In genomic region chr16:85556456-85557082, GRCh38 we compare ENCODE assay signal across 8 cellular contexts. TPM values are rescaled to one million over a fixed set of nuclear protein-coding genes. Genes with fewer than 3 reads are reported as not detected.
DNase-seq lines count a peak whose midpoint lies in the region; ATAC-seq and TF ChIP-seq lines count a peak whose summit lies in the region.

No MANE protein-coding gene starts in this region.

- WGBS in mesodermal cell (ENCODE audit: insufficient coverage in 2 of 2), 2 experiments: 0% methylated on average over 20 to 41 of the region's 65 CpGs
- 0% methylated on average over 18 of the region's 65 CpGs for WGBS in suprapubic skin

- peak overlapping the region; percentile 74 to 92 for H3K9ac ChIP-seq in duodenal mucosa (ENCODE audit: low read depth in 1 of 2, low read length in 2 of 2)

- H3K27ac Mint-ChIP-seq in activated CD4-positive, alpha-beta T cell treated with anti-CD3 and anti-CD28 coated beads for 36 hours: no peak overlapping the region

- peak; percentile 43 for ATAC-seq in activated CD4-positive, alpha-beta T cell treated with anti-CD3 and anti-CD28 coated beads for 36 hours
- ATAC-seq in HG02870 (IDR thresholded peaks at IDR 0.05; ENCODE audit: unreplicated experiment): no peak

- POLR2A ChIA-PET in activated CD4-positive, alpha-beta T cell treated with anti-CD3 and anti-CD28 coated beads for 36 hours (lab: Charles Lee): interaction anchor here (0.5 to 1.4 kb wide), 2 partner anchors 54 to 548 kb away, joined by 4 to 5 read pairs; no protein-coding TSS in a partner anchor

- no peaks in the 10 kb centered on the region for H3K36me3 ChIP-seq in MG63
- H3K36me3 ChIP-seq in duodenal mucosa (ENCODE audit: control insufficient read depth in 1 of 2, insufficient read depth in 2 of 2, low read length in 2 of 2): no peaks in the 10 kb centered on the region
- no peaks in the 10 kb centered on the region for H3K36me3 ChIP-seq in mesodermal cell (ENCODE audit: control insufficient read depth, insufficient read depth, low read length)
- H3K36me3 ChIP-seq in suprapubic skin: no peaks in the 10 kb centered on the region

- CTCF ChIA-PET in activated CD4-positive, alpha-beta T cell treated with anti-CD3 and anti-CD28 coated beads for 36 hours (lab: Charles Lee): interaction anchor here (0.7 to 1.6 kb wide), 5 partner anchors 28 to 65 kb away, joined by 3 to 6 read pairs (median 4); no protein-coding TSS in a partner anchor

- H3K4me1 Mint-ChIP-seq in activated CD4-positive, alpha-beta T cell treated with anti-CD3 and anti-CD28 coated beads for 36 hours: peaks cover 32% of the 10 kb centered on the region

- H3K27me3 ChIP-seq in MG63 (no peaks in the 10 kb centered on the region), duodenal mucosa (ENCODE audit: control insufficient read depth in 1 of 2, insufficient read depth in 2 of 2, low read length in 2 of 2) (no peaks in the 10 kb centered on the region), suprapubic skin (no peaks in the 10 kb centered on the region)

- H3K27me3 Mint-ChIP-seq in activated CD4-positive, alpha-beta T cell treated with anti-CD3 and anti-CD28 coated beads for 36 hours: no peaks in the 10 kb centered on the region

- no peaks in the 10 kb centered on the region for H3K9me3 Mint-ChIP-seq in activated CD4-positive, alpha-beta T cell treated with anti-CD3 and anti-CD28 coated beads for 36 hours (ENCODE audit: low read depth)

- DNase-seq in NCI-H1105 treated with DMSO at 0.1 percent for 48 hours (lab: John Stamatoyannopoulos, UW) (peak; percentile 54), NCI-H1105 (lab: John Stamatoyannopoulos, UW) (no peak), MG63 (peak; percentile 59), suprapubic skin (ENCODE audit: low spot score in 2 of 2) (no peak)
- peak; percentile 80 for DNase-seq in activated CD4-positive, alpha-beta T cell treated with anti-CD3 and anti-CD28 coated beads for 36 hours

- no peak for TF ChIP-seq POLR2A in suprapubic skin (IDR thresholded peaks at IDR 0.05)

- no peak for TF ChIP-seq CTCF in suprapubic skin (IDR thresholded peaks at IDR 0.05)

- H3K4me1 ChIP-seq in duodenal mucosa (ENCODE audit: control insufficient read depth in 1 of 2, insufficient read depth in 2 of 2, low read length in 2 of 2) (peaks cover 23 to 53% of the 10 kb centered on the region in 2 donors), mesodermal cell (ENCODE audit: control insufficient read depth, insufficient read depth, low read length, poor library complexity, severe bottlenecking) (peaks cover 11% of the 10 kb centered on the region), suprapubic skin (peaks cover 81% of the 10 kb centered on the region)

- H3K4me3 Mint-ChIP-seq in activated CD4-positive, alpha-beta T cell treated with anti-CD3 and anti-CD28 coated beads for 36 hours: peak overlapping the region; percentile 88

- intact Hi-C loops in activated CD4-positive, alpha-beta T cell treated with anti-CD3 and anti-CD28 coated beads for 36 hours (cut with DNase I, micrococcal nuclease): loop anchor here (2.0 to 10.0 kb wide), 5 partner anchors 54 to 1826 kb away; partner anchors contain the start of genes FBXO31 (in 1 of the 2), KIAA0513 (in 1 of the 2) and MEAK7 (in 1 of the 2)

- H3K9me3 ChIP-seq in MG63 (no peaks in the 10 kb centered on the region), duodenal mucosa (ENCODE audit: control insufficient read depth in 1 of 2, low read length in 2 of 2) (no peaks in the 10 kb centered on the region), mesodermal cell (ENCODE audit: control insufficient read depth, low read length) (no peaks in the 10 kb centered on the region), suprapubic skin (no peaks in the 10 kb centered on the region)

- H3K4me3 ChIP-seq in MG63: peak overlapping the region; percentile 77
- H3K4me3 ChIP-seq in duodenal mucosa (ENCODE audit: low read depth in 1 of 2, low read length in 2 of 2): peak overlapping the region; percentile 85 to 86
- peak overlapping the region; percentile 62 for H3K4me3 ChIP-seq in mesodermal cell (ENCODE audit: extremely low read depth, insufficient read depth, low read length, poor library complexity, severe bottlenecking)
- H3K4me3 ChIP-seq in suprapubic skin: peak overlapping the region; percentile 80

- no peak for TF ChIP-seq EP300 in suprapubic skin (IDR thresholded peaks at IDR 0.05)

- H3K27ac ChIP-seq in duodenal mucosa (ENCODE audit: low read depth, low read length) (peak overlapping the region; percentile 91), mesodermal cell (ENCODE audit: low read depth, low read length, severe bottlenecking) (peak overlapping the region; percentile 95), suprapubic skin (peak overlapping the region; percentile 85)

- H3K36me3 Mint-ChIP-seq in activated CD4-positive, alpha-beta T cell treated with anti-CD3 and anti-CD28 coated beads for 36 hours (ENCODE audit: low read depth): no peaks in the 10 kb centered on the region

RNA-seq across cellular contexts. Expression of gene GSE1, which starts 56.6 kb away (rescaled TPM):
- total RNA-seq in MG63 (2014; rRNA removed; shearing (Covaris generic); ENCODE audit: low replicate concordance): 9.3 and 19.1 TPM in 2 replicates
- total RNA-seq in activated CD4-positive, alpha-beta T cell treated with anti-CD3 and anti-CD28 coated beads for 36 hours: 10 to 100 TPM; 13.2 to 13.5 TPM
- polyA plus RNA-seq in mesodermal cell (2013, experiment 1 of 2): 39.8 TPM
- 36.2 TPM for polyA plus RNA-seq in mesodermal cell (2013, experiment 2 of 2)
- total RNA-seq in suprapubic skin: 100 to 1,000 TPM in 2 of 4 donors, 10 to 100 TPM in 2; 46.7 to 144 (median 96.9) TPM

Comparison
In these comparisons a context has a peak if more than half of its experiments do, and no peak if none do; other contexts are left out.
1. DNase-seq: peak in NCI-H1105 treated with DMSO at 0.1 percent for 48 hours (single experiment), MG63 (single experiment) and activated CD4-positive, alpha-beta T cell treated with anti-CD3 and anti-CD28 coated beads for 36 hours (single experiment); none in NCI-H1105 (single experiment) and suprapubic skin (0 of 2).
2. Peak in every context shown above with its lines, with median percentiles within 50 percentile points of each other: H3K4me3 ChIP-seq and H3K27ac ChIP-seq.